34 cellular contexts compared by ENCODE assay signal in the genomic region with DNA sequence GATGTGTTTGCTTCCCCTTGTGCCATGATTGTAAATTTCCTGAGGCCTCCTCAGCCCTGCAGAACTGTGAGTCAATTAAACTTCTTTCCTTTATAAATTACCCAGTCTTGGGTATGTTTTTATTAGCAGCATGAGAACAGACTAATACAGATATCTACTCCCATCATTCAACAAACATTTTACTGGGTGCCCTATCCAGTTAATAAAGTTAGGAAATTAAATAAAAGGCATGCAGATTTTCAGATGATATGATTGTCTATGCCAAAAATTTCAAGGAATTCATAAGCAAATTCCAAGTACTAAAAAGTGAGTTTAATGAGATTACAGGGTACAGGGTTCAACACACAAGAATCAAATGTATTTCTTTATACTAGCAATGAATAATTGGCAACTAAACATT.
"Had no signal": no experiment of that assay in that cellular context is flagged by ENCODE, and none has a peak within 500 bp of the region (broad histone marks: within the 10 kb centered on the region; RNA-seq: fewer than 3 reads in every experiment).

No MANE protein-coding gene starts in this region.

- H3K27ac Mint-ChIP-seq: activated B cell treated with CpG ODN at 0.5 μM for 24 hours; activated CD4-positive, alpha-beta memory T cell treated with anti-CD3 and anti-CD28 coated beads for 36 hours; activated CD4-positive, alpha-beta T cell treated with anti-CD3 and anti-CD28 coated beads, Interleukin-2, amount 10 ng/mL, durations not matched to agents 24 days and 14 days; activated CD8-positive, alpha-beta T cell treated with anti-CD3 and anti-CD28 coated beads for 36 hours; activated naive CD4-positive, alpha-beta T cell treated with anti-CD3 and anti-CD28 coated beads for 36 hours; activated naive CD4-positive, alpha-beta T cell treated with anti-CD3 and anti-CD28 coated beads, Interleukin-2, amount 50 U/mL, for 72 hours; activated naive CD8-positive, alpha-beta T cell treated with anti-CD3 and anti-CD28 coated beads for 36 hours; activated T-cell treated with anti-CD3 and anti-CD28 coated beads, Interleukin-2, amount 50 U/mL, for 72 hours; activated T-helper 1 cell treated with anti-CD3 and anti-CD28 coated beads, Interleukin-12 subunit alpha, Interleukin-12 subunit beta, Interleukin-2, Interleukin-4 antibody, amounts not matched to agents 30 ng/mL and 10 ng/mL and 1 ng/mL, durations not matched to agents 14 hours and 24 hours and 36 hours; activated T-helper 17 cell treated with anti-CD3 and anti-CD28 coated beads, Interleukin-2, amount 50 U/mL, for 72 hours; T-helper 1 cell treated with Interleukin-12 subunit alpha and Interleukin-12 subunit beta and Interleukin-4 antibody, amounts not matched to agents 30 μg/mL and 1 μg/mL, for 36 hours; T-helper 2 cell treated with Interferon-gamma antibody and Interleukin-4, amounts not matched to agents 5 μg/mL and 100 μg/mL, for 36 hours had no signal

- ATAC-seq: activated CD8-positive, alpha-beta T cell treated with anti-CD3 and anti-CD28 coated beads for 36 hours; activated naive CD4-positive, alpha-beta T cell treated with anti-CD3 and anti-CD28 coated beads, Interleukin-2, amount 50 U/mL, for 72 hours; activated T-cell treated with anti-CD3 and anti-CD28 coated beads, Interleukin-2, amount 50 U/mL, for 4 hours; activated T-cell treated with anti-CD3 and anti-CD28 coated beads, Interleukin-2, amount 50 U/mL, for 72 hours; activated T-helper 17 cell treated with anti-CD3 and anti-CD28 coated beads, Interleukin-2, amount 50 U/mL, for 72 hours; body of pancreas had no signal

- H3K36me3 ChIP-seq: adrenal gland, brain microvascular endothelial cell, breast epithelium had no signal

- H3K27ac ChIP-seq: adrenal gland, body of pancreas, brain microvascular endothelial cell, breast epithelium had no signal

- H3K27me3 Mint-ChIP-seq: activated CD4-positive, alpha-beta memory T cell treated with anti-CD3 and anti-CD28 coated beads for 36 hours; activated CD4-positive, alpha-beta T cell treated with anti-CD3 and anti-CD28 coated beads, Interleukin-2, amount 10 ng/mL, durations not matched to agents 24 days and 14 days; activated CD8-positive, alpha-beta T cell treated with anti-CD3 and anti-CD28 coated beads for 36 hours; activated naive CD8-positive, alpha-beta T cell treated with anti-CD3 and anti-CD28 coated beads for 36 hours; activated T-helper 17 cell treated with anti-CD3 and anti-CD28 coated beads, Interleukin-2, amount 50 U/mL, for 72 hours had no signal

- H3K27me3 ChIP-seq: adrenal gland, body of pancreas, brain microvascular endothelial cell, breast epithelium had no signal

- H3K9me3 ChIP-seq: adrenal gland, body of pancreas, breast epithelium had no signal

- DNase-seq: activated B cell treated with CpG ODN at 0.5 μM for 24 hours; activated CD4-positive, alpha-beta memory T cell treated with anti-CD3 and anti-CD28 coated beads for 36 hours; activated CD4-positive, alpha-beta T cell treated with anti-CD3 and anti-CD28 coated beads for 4 hours; activated CD4-positive, alpha-beta T cell treated with anti-CD3 and anti-CD28 coated beads, Interleukin-2, amount 10 ng/mL, durations not matched to agents 24 days and 14 days; activated CD4-positive, alpha-beta T cell treated with anti-CD3 and anti-CD28 coated beads, Interleukin-2, amount 50 U/mL, for 1 hour; activated CD4-positive, alpha-beta T cell treated with anti-CD3 and anti-CD28 coated beads, Interleukin-2, amount 50 U/mL, for 4 hours; activated CD4-positive, CD25-positive, alpha-beta regulatory T cell treated with anti-CD3 and anti-CD28 coated beads, Interleukin-2, amount 50 U/mL, for 72 hours; activated CD8-positive, alpha-beta memory T cell treated with anti-CD3 and anti-CD28 coated beads, Interleukin-2, amount 50 U/mL, for 4 hours; activated CD8-positive, alpha-beta T cell treated with anti-CD3 and anti-CD28 coated beads for 36 hours; activated effector memory CD4-positive, alpha-beta T cell treated with anti-CD3 and anti-CD28 coated beads, Interleukin-2, amount 50 U/mL, for 16 hours; activated gamma-delta T cell treated with Interleukin-2 at 50 U/mL for 16 hours; activated naive CD4-positive, alpha-beta T cell; activated naive CD4-positive, alpha-beta T cell treated with anti-CD3 and anti-CD28 coated beads for 36 hours; activated naive CD4-positive, alpha-beta T cell treated with anti-CD3 and anti-CD28 coated beads, Interleukin-2, amount 50 U/mL, for 16 hours; activated naive CD8-positive, alpha-beta T cell treated with anti-CD3 and anti-CD28 coated beads for 36 hours; activated T-cell treated with anti-CD3 and anti-CD28 coated beads for 4 hours; activated T-cell treated with anti-CD3 and anti-CD28 coated beads, Interleukin-2, amount 50 U/mL, for 1 hour; activated T-cell treated with anti-CD3 and anti-CD28 coated beads, Interleukin-2, amount 50 U/mL, for 4 hours; activated T-cell treated with anti-CD3 and anti-CD28 coated beads, Interleukin-2, amount 50 U/mL, for 72 hours; adrenal gland; amniotic stem cell; aorta; body of pancreas; brain microvascular endothelial cell; central memory CD4-positive, alpha-beta T cell; T-helper 1 cell; T-helper 2 cell; T-helper 9 cell had no signal

- H3K4me3 ChIP-seq: adrenal gland, body of pancreas, breast epithelium had no signal

- H3K9me3 Mint-ChIP-seq: activated B cell treated with CpG ODN at 0.5 μM for 24 hours; activated CD4-positive, alpha-beta memory T cell treated with anti-CD3 and anti-CD28 coated beads for 36 hours; activated CD8-positive, alpha-beta T cell treated with anti-CD3 and anti-CD28 coated beads for 36 hours; activated naive CD4-positive, alpha-beta T cell treated with anti-CD3 and anti-CD28 coated beads for 36 hours; activated naive CD4-positive, alpha-beta T cell treated with anti-CD3 and anti-CD28 coated beads, Interleukin-2, amount 50 U/mL, for 72 hours; activated T-cell treated with anti-CD3 and anti-CD28 coated beads, Interleukin-2, amount 50 U/mL, for 4 hours; activated T-helper 1 cell treated with anti-CD3 and anti-CD28 coated beads, Interleukin-12 subunit alpha, Interleukin-12 subunit beta, Interleukin-2, Interleukin-4 antibody, amounts not matched to agents 30 ng/mL and 10 ng/mL and 1 ng/mL, durations not matched to agents 14 hours and 24 hours and 36 hours; activated T-helper 17 cell treated with anti-CD3 and anti-CD28 coated beads, Interleukin-2, amount 50 U/mL, for 72 hours; T-helper 1 cell treated with Interleukin-12 subunit alpha and Interleukin-12 subunit beta and Interleukin-4 antibody, amounts not matched to agents 30 μg/mL and 1 μg/mL, for 36 hours; T-helper 2 cell treated with Interferon-gamma antibody and Interleukin-4, amounts not matched to agents 5 μg/mL and 100 μg/mL, for 36 hours had no signal

- H3K4me1 ChIP-seq: adrenal gland, body of pancreas, breast epithelium had no signal

- H3K4me1 Mint-ChIP-seq: activated B cell treated with CpG ODN at 0.5 μM for 24 hours; activated CD4-positive, alpha-beta T cell treated with anti-CD3 and anti-CD28 coated beads, Interleukin-2, amount 10 ng/mL, durations not matched to agents 24 days and 14 days; activated naive CD8-positive, alpha-beta T cell treated with anti-CD3 and anti-CD28 coated beads for 36 hours; activated T-helper 17 cell treated with anti-CD3 and anti-CD28 coated beads, Interleukin-2, amount 50 U/mL, for 72 hours had no signal

- H3K4me3 Mint-ChIP-seq: activated B cell treated with CpG ODN at 0.5 μM for 24 hours; activated CD4-positive, alpha-beta memory T cell treated with anti-CD3 and anti-CD28 coated beads for 36 hours; activated CD4-positive, alpha-beta T cell treated with anti-CD3 and anti-CD28 coated beads, Interleukin-2, amount 10 ng/mL, durations not matched to agents 24 days and 14 days; activated CD8-positive, alpha-beta T cell treated with anti-CD3 and anti-CD28 coated beads for 36 hours; activated naive CD4-positive, alpha-beta T cell treated with anti-CD3 and anti-CD28 coated beads for 36 hours; activated naive CD8-positive, alpha-beta T cell treated with anti-CD3 and anti-CD28 coated beads for 36 hours; activated T-cell treated with anti-CD3 and anti-CD28 coated beads, Interleukin-2, amount 50 U/mL, for 4 hours; activated T-cell treated with anti-CD3 and anti-CD28 coated beads, Interleukin-2, amount 50 U/mL, for 72 hours; activated T-helper 1 cell treated with anti-CD3 and anti-CD28 coated beads, Interleukin-12 subunit alpha, Interleukin-12 subunit beta, Interleukin-2, Interleukin-4 antibody, amounts not matched to agents 30 ng/mL and 10 ng/mL and 1 ng/mL, durations not matched to agents 14 hours and 24 hours and 36 hours; activated T-helper 17 cell treated with anti-CD3 and anti-CD28 coated beads, Interleukin-2, amount 50 U/mL, for 72 hours; T-helper 1 cell treated with Interleukin-12 subunit alpha and Interleukin-12 subunit beta and Interleukin-4 antibody, amounts not matched to agents 30 μg/mL and 1 μg/mL, for 36 hours; T-helper 2 cell treated with Interferon-gamma antibody and Interleukin-4, amounts not matched to agents 5 μg/mL and 100 μg/mL, for 36 hours had no signal
